22 cellular contexts compared by ENCODE assay signal in the genomic region with DNA sequence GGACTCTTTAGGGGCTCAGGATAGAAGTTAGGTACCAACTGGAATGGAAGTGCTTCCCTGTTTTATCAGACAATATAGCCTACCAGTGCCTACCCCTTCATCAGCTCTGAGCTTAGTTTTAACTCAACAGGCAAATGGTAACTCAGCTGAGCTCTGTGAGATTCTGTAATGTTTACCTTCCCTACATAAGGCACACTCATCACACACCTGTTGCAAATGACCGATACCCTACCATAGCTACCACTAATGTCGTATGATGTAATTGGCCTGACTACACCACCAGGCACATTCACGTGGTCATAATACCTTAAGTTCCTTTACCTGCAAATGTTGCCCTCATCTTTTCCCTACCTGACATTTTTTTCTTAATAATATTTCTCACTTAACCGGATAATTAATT.
"Had no signal": no experiment of that assay in that cellular context is flagged by ENCODE, and none has a peak within 500 bp of the region (broad histone marks: within the 10 kb centered on the region; RNA-seq: fewer than 3 reads in every experiment).

No MANE protein-coding gene starts in this region.

- H3K27ac ChIP-seq: HL-60, KMS-11, SJSA1, SK-N-MC had no signal

- ATAC-seq: K562, Panc1, PC-3 had no signal

- H3K36me3 ChIP-seq: SJSA1 had no signal

- H3K27me3 ChIP-seq: SJSA1 had no signal

- H3K9me3 ChIP-seq: SJSA1 had no signal

- H3K4me3 ChIP-seq: K562, SJSA1, SK-N-MC had no signal

- H3K4me1 ChIP-seq: SJSA1 had no signal

- DNase-seq: Kasumi-1, MM.1S, NCI-H1092 treated with DMSO at 0.1 percent for 48 hours, NCI-H1436, NCI-H187, NCI-H2029, NCI-H2081 treated with DMSO at 0.1 percent for 48 hours, NCI-H2171 treated with DMSO at 0.1 percent for 48 hours, NCI-H345, NCI-H446 treated with DMSO at 0.1 percent for 48 hours, NCI-H524 treated with DMSO at 0.1 percent for 48 hours, NCI-H82, PC-3, Right ventricle myocardium superior, SIG-M5, T-helper 2 cell had no signal
